8 cellular contexts compared by ENCODE assay signal in genomic region chr22:42615092-42615859, GRCh38. TPM values are rescaled to one million over a fixed set of nuclear protein-coding genes. Genes with fewer than 3 reads are reported as not detected.
A peak's percentile ranks its signal among the peaks of the same experiment; 100 is the strongest.
DNase-seq lines count a peak whose midpoint lies in the region; ATAC-seq and TF ChIP-seq lines count a peak whose summit lies in the region.

No MANE protein-coding gene starts in this region.

- H3K9me3 ChIP-seq in PC-9 (ENCODE audit: insufficient read depth, low read depth), result no peaks in the 10 kb centered on the region
- H3K9me3 ChIP-seq in esophagus squamous epithelium, result no peaks in the 10 kb centered on the region
- H3K9me3 ChIP-seq in naive thymus-derived CD4-positive, alpha-beta T cell (ENCODE audit: control insufficient read depth in 2 of 3, low read length in 3 of 3), result no peaks in the 10 kb centered on the region

- WGBS in esophagus squamous epithelium, 2 donors, result 0% methylated on average over 35 of the region's 35 CpGs

- peak overlapping the region; percentile 92 to 99 (median 94) for H3K4me3 Mint-ChIP-seq in naive thymus-derived CD4-positive, alpha-beta T cell
- H3K4me3 Mint-ChIP-seq in stimulated activated memory B cell treated with anti-CD40 and anti-IgM and Interleukin-4, amounts not matched to agents 10 μg/mL and 1 μg/mL and 100 μg/mL, for 72 hours, result peak overlapping the region; percentile 97

- peaks cover 34% of the 10 kb centered on the region for H4K20me1 ChIP-seq in PC-9 (ENCODE audit: insufficient read depth)

- peak overlapping the region; percentile 98 to 100 (median 100) for H3K27ac Mint-ChIP-seq in naive thymus-derived CD4-positive, alpha-beta T cell
- peak overlapping the region; percentile 100 for H3K27ac Mint-ChIP-seq in stimulated activated memory B cell treated with anti-CD40 and anti-IgM and Interleukin-4, amounts not matched to agents 10 μg/mL and 1 μg/mL and 100 μg/mL, for 72 hours

- H3K36me3 ChIP-seq in PC-9 (ENCODE audit: low read depth), result 0 out of 2 replicates have a peak, but pooled peaks cover 11% of the 10 kb centered on the region
- H3K36me3 ChIP-seq in esophagus squamous epithelium, result peaks cover 8 to 32% (median 8%) of the 10 kb centered on the region in 3 donors
- peaks cover 0 to 12% (median 0%) of the 10 kb centered on the region in 3 experiments for H3K36me3 ChIP-seq in naive thymus-derived CD4-positive, alpha-beta T cell (ENCODE audit: control insufficient read depth in 2 of 3, insufficient read depth in 3 of 3, low read length in 3 of 3)

- H3K4me2 ChIP-seq in PC-9, result peak overlapping the region; percentile 100

- CTCF ChIA-PET in PC-9 (lab: Charles Lee), result interaction anchor here (0.6 to 0.7 kb wide), 2 partner anchors 123 to 570 kb away, joined by 3 read pairs; no protein-coding TSS in a partner anchor
- CTCF ChIA-PET in naive thymus-derived CD4-positive, alpha-beta T cell (lab: Charles Lee), result interaction anchor here (0.7 kb wide), 1 partner anchor 242 kb away, joined by 3 read pairs; the partner anchor contains the start of gene ARFGAP3

- intact Hi-C loops in PC-9 (cut with micrococcal nuclease; ENCODE audit: unreplicated experiment) (loop anchor here (2.0 kb wide), 2 partner anchors 20 to 248 kb away; no protein-coding TSS in a partner anchor), esophagus squamous epithelium (cut with DNase I) (no loop called here)
- intact Hi-C loops in naive thymus-derived CD4-positive, alpha-beta T cell (cut with micrococcal nuclease), result loop anchor here (1.0 to 10.0 kb wide), 9 partner anchors 34 to 930 kb away; partner anchors contain the start of genes NDUFA6 (in 2 of the 2), ARFGAP3 (in 1 of the 2), CYB5R3 (in 1 of the 2) and SERHL2 (in 1 of the 2)

- POLR2A ChIA-PET in PC-9 (lab: Charles Lee; ENCODE audit: unreplicated experiment), result interaction anchor here (0.6 to 0.8 kb wide), 11 partner anchors 20 to 1217 kb away, joined by 3 to 11 read pairs (median 6); no protein-coding TSS in a partner anchor
- POLR2A ChIA-PET in naive thymus-derived CD4-positive, alpha-beta T cell (lab: Charles Lee), result interaction anchor here (0.5 to 3.5 kb wide), 24 partner anchors 9 to 1169 kb away, joined by 3 to 19 read pairs (median 5); partner anchors contain the start of genes ARFGAP3, CYB5R3, MCAT and NDUFA6

- H3K36me3 Mint-ChIP-seq in naive thymus-derived CD4-positive, alpha-beta T cell, result peaks cover 0 to 16% (median 0%) of the 10 kb centered on the region in 5 donors
- H3K36me3 Mint-ChIP-seq in stimulated activated memory B cell treated with anti-CD40 and anti-IgM and Interleukin-4, amounts not matched to agents 10 μg/mL and 1 μg/mL and 100 μg/mL, for 72 hours, result peaks cover 20% of the 10 kb centered on the region

- peak in 3 of 4 donors; percentile 86 to 99 (median 86) for TF ChIP-seq POLR2A in esophagus squamous epithelium (IDR thresholded peaks at IDR 0.05)

- 0 out of 2 replicates have a peak, but pooled peaks have one; percentile 0 for TF ChIP-seq RAD21 in Ishikawa (IDR thresholded peaks at IDR 0.05; ENCODE audit: low read depth)

- peak overlapping the region; percentile 100 for H3K4me3 ChIP-seq in PC-9
- H3K4me3 ChIP-seq in esophagus squamous epithelium, result peak overlapping the region; percentile 91 to 95 (median 93)
- peak overlapping the region; percentile 91 for H3K4me3 ChIP-seq in naive thymus-derived CD4-positive, alpha-beta T cell (ENCODE audit: low read length)

- H3F3A ChIP-seq in PC-9 (ENCODE audit: insufficient read depth, low read depth), result peaks cover 45% of the 10 kb centered on the region

- peaks cover 40% of the 10 kb centered on the region for H3K79me2 ChIP-seq in PC-9 (ENCODE audit: low read depth)

- H3K27me3 Mint-ChIP-seq in naive thymus-derived CD4-positive, alpha-beta T cell, result peaks cover 0 to 5% (median 0%) of the 10 kb centered on the region in 5 donors
- no peaks in the 10 kb centered on the region for H3K27me3 Mint-ChIP-seq in stimulated activated memory B cell treated with anti-CD40 and anti-IgM and Interleukin-4, amounts not matched to agents 10 μg/mL and 1 μg/mL and 100 μg/mL, for 72 hours

- H3K27me3 ChIP-seq in PC-9 (ENCODE audit: insufficient read depth, low read depth) (no peaks in the 10 kb centered on the region), esophagus squamous epithelium (no peaks in the 10 kb centered on the region)
- no peaks in the 10 kb centered on the region for H3K27me3 ChIP-seq in naive thymus-derived CD4-positive, alpha-beta T cell (ENCODE audit: control insufficient read depth in 2 of 2, insufficient read depth in 2 of 2, low read length in 2 of 2)

- H3K9me3 Mint-ChIP-seq in naive thymus-derived CD4-positive, alpha-beta T cell, result peaks cover 0 to 8% (median 0%) of the 10 kb centered on the region in 11 donors
- no peaks in the 10 kb centered on the region for H3K9me3 Mint-ChIP-seq in stimulated activated memory B cell treated with anti-CD40 and anti-IgM and Interleukin-4, amounts not matched to agents 10 μg/mL and 1 μg/mL and 100 μg/mL, for 72 hours

- peak; percentile 72 for TF ChIP-seq EP300 in Ishikawa (IDR thresholded peaks at IDR 0.05; ENCODE audit: borderline replicate concordance)

- no peaks in the 10 kb centered on the region for H3K9me2 ChIP-seq in PC-9 (ENCODE audit: insufficient read depth)

- DNase-seq in DMS153 treated with DMSO at 0.1 percent for 48 hours (lab: John Stamatoyannopoulos, UW; ENCODE audit: unreplicated experiment), result peak; percentile 94
- DNase-seq in PC-9, result peak; percentile 90 to 99
- DNase-seq in activated T-cell treated with anti-CD3 and anti-CD28 coated beads, Interleukin-2, amount 50 U/mL, for 48 hours, result peak; percentile 92 to 93
- DNase-seq in esophagus squamous epithelium (lab: John Stamatoyannopoulos, UW), result peak; percentile 57
- peak; percentile 62 to 93 (median 89) for DNase-seq in naive thymus-derived CD4-positive, alpha-beta T cell

- peak; percentile 55 for ATAC-seq in GM21576 (IDR thresholded peaks at IDR 0.05; ENCODE audit: unreplicated experiment)
- ATAC-seq in naive thymus-derived CD4-positive, alpha-beta T cell, result peak; percentile 83
- peak; percentile 85 for ATAC-seq in stimulated activated memory B cell treated with anti-CD40 and anti-IgM and Interleukin-4, amounts not matched to agents 10 μg/mL and 1 μg/mL and 100 μg/mL, for 72 hours

- H3K27ac ChIP-seq in PC-9, result peak overlapping the region; percentile 96
- peak overlapping the region; percentile 98 to 99 (median 98) for H3K27ac ChIP-seq in esophagus squamous epithelium
- H3K27ac ChIP-seq in naive thymus-derived CD4-positive, alpha-beta T cell (ENCODE audit: low read depth, low read length), result peak overlapping the region; percentile 91

- H3K4me1 Mint-ChIP-seq in naive thymus-derived CD4-positive, alpha-beta T cell, result peaks cover 38 to 58% (median 48%) of the 10 kb centered on the region in 7 donors
- peaks cover 49% of the 10 kb centered on the region for H3K4me1 Mint-ChIP-seq in stimulated activated memory B cell treated with anti-CD40 and anti-IgM and Interleukin-4, amounts not matched to agents 10 μg/mL and 1 μg/mL and 100 μg/mL, for 72 hours

- H3K4me1 ChIP-seq in PC-9 (replicated peaks; ENCODE audit: insufficient read depth) (peaks cover 30% of the 10 kb centered on the region), esophagus squamous epithelium (peaks cover 22 to 73% (median 36%) of the 10 kb centered on the region in 3 donors)
- peaks cover 32 to 37% of the 10 kb centered on the region in 2 donors for H3K4me1 ChIP-seq in naive thymus-derived CD4-positive, alpha-beta T cell (ENCODE audit: control insufficient read depth in 2 of 2, insufficient read depth in 2 of 2, low read length in 2 of 2)

- H2AFZ ChIP-seq in PC-9, result peak overlapping the region; percentile 81; the same call in 1 of the 2 replicates

- TSS peak; percentile 100 for BruUV-seq in PC-9 (replicated peaks; lab: Mats Ljungman, UMichigan)

- no peak for TF ChIP-seq CTCF in PC-9 (conservative IDR thresholded peaks at IDR 0.05)
- peak in 1 of 6 experiments; percentile 24 for TF ChIP-seq CTCF in esophagus squamous epithelium (IDR thresholded peaks at IDR 0.05)

TF ChIP-seq in Ishikawa, 13 proteins besides CTCF, POLR2A, EP300 and RAD21 (continues in another document):
- no peak; the same call in 1 of the 2 replicates for TF ChIP-seq FOXM1 (IDR thresholded peaks at IDR 0.05; ENCODE audit: borderline replicate concordance, low read depth)
- no peak for TF ChIP-seq REST (IDR thresholded peaks at IDR 0.05; ENCODE audit: low read depth)
- 0 out of 2 replicates have a peak, but pooled peaks have one; percentile 54 for TF ChIP-seq CEBPB (IDR thresholded peaks at IDR 0.05)

RNA-seq across cellular contexts. Expression of gene POLDIP3, which starts 0.6 kb away (rescaled TPM):
- 60.1 and 62.9 TPM in 2 replicates for total RNA-seq in PC-9 (2021)
- 10 to 100 TPM; 23.3 to 33.0 (median 28.0) TPM for total RNA-seq in esophagus squamous epithelium
- total RNA-seq in naive thymus-derived CD4-positive, alpha-beta T cell, result 10 to 100 TPM; 62.5 to 86.7 (median 75.2) TPM
- 100 to 1,000 TPM in 1 of 2 donors, 10 to 100 TPM in 1; 60.7 to 109 TPM for polyA plus RNA-seq in naive thymus-derived CD4-positive, alpha-beta T cell

RNA-seq across cellular contexts. Expression of gene ATP5MGL, which starts 25.1 kb away (rescaled TPM):
- 0.79 and 1.1 TPM in 2 replicates for total RNA-seq in PC-9 (2021)
- total RNA-seq in esophagus squamous epithelium, result under 1 TPM in 1 of 4 donors, not detected in 3; 0.76 TPM
- 1 to 10 TPM; 1.1 to 5.0 (median 1.5) TPM for total RNA-seq in naive thymus-derived CD4-positive, alpha-beta T cell
- under 1 TPM; 0.35 to 0.45 TPM for polyA plus RNA-seq in naive thymus-derived CD4-positive, alpha-beta T cell

RNA-seq across cellular contexts. Expression of gene CYB5R3, which starts 33.9 kb away (rescaled TPM):
- total RNA-seq in PC-9 (2021) (97.6 and 106 TPM in 2 replicates), esophagus squamous epithelium (10 to 100 TPM; 49.5 to 81.6 (median 71.7) TPM)
- total RNA-seq in naive thymus-derived CD4-positive, alpha-beta T cell, result 10 to 100 TPM; 34.3 to 70.6 (median 42.3) TPM
- polyA plus RNA-seq in naive thymus-derived CD4-positive, alpha-beta T cell, result 10 to 100 TPM; 38.8 to 74.1 TPM

Comparison
In these comparisons a context has a peak if more than half of its experiments do, and no peak if none do; other contexts are left out.
1. Peak in every context shown above with its lines: DNase-seq, ATAC-seq, H3K4me3 ChIP-seq and H3K27ac ChIP-seq.